In genomic region chr22:23494593-23495266, GRCh38 we compare ENCODE assay signal across 28 cellular contexts.
DNase-seq lines count a peak whose midpoint lies in the region; ATAC-seq, FAIRE-seq and TF ChIP-seq lines count a peak whose summit lies in the region.
"Had no signal": no experiment of that assay in that cellular context is flagged by ENCODE, and none has a peak within 500 bp of the region (broad histone marks: within the 10 kb centered on the region; RNA-seq: fewer than 3 reads in every experiment).

No MANE protein-coding gene starts in this region.

- no peak for TF ChIP-seq CTCF in natural killer cell (IDR thresholded peaks at IDR 0.05)
- no peak for TF ChIP-seq CTCF in Loucy (conservative IDR thresholded peaks at IDR 0.05; ENCODE audit: low read length)
- no peak for TF ChIP-seq CTCF in mesothelial cell of epicardium (IDR thresholded peaks at IDR 0.05; ENCODE audit: unreplicated experiment)
- no peak for TF ChIP-seq CTCF in left ventricle myocardium inferior (IDR thresholded peaks at IDR 0.05; ENCODE audit: borderline replicate concordance)

- H3K4me3 ChIP-seq in Loucy (ENCODE audit: low read length, poor library complexity, severe bottlenecking) (no peak overlapping the region), left ventricle myocardium inferior (no peak overlapping the region)

- H3K9me2 ChIP-seq in Loucy (replicated peaks; ENCODE audit: low read depth, low read length), result no peaks in the 10 kb centered on the region
- H3K9me2 ChIP-seq: SK-N-SH had no signal

- no peak overlapping the region for H2AFZ ChIP-seq in Loucy (ENCODE audit: low read length)

- no peaks in the 10 kb centered on the region for H3K79me2 ChIP-seq in Loucy (ENCODE audit: insufficient read depth, low read length)

- no peaks in the 10 kb centered on the region for H4K20me1 ChIP-seq in Loucy (ENCODE audit: insufficient read depth, low read length, poor library complexity, severe bottlenecking)

- peaks cover 30 to 44% of the 10 kb centered on the region in 2 donors for H3K4me1 Mint-ChIP-seq in natural killer cell
- H3K4me1 Mint-ChIP-seq in natural killer cell treated with Interleukin-12 subunit alpha and Interleukin-12 subunit beta and Interleukin-15 and Interleukin-18, amount 100 ng/mL, for 72 hours (ENCODE audit: low read depth in 2 of 2), result peaks cover 8 to 39% of the 10 kb centered on the region in 2 donors
- H3K4me1 Mint-ChIP-seq in mesothelial cell of epicardium, result peaks cover 15% of the 10 kb centered on the region

- H3K4me3 Mint-ChIP-seq in natural killer cell, result peak overlapping the region; percentile 42
- no peak overlapping the region for H3K4me3 Mint-ChIP-seq in natural killer cell treated with Interleukin-12 subunit alpha and Interleukin-12 subunit beta and Interleukin-15 and Interleukin-18, amount 100 ng/mL, for 72 hours
- no peak overlapping the region for H3K4me3 Mint-ChIP-seq in mesothelial cell of epicardium

- H3K27me3 ChIP-seq in Loucy (ENCODE audit: insufficient read depth, low read length, poor library complexity, severe bottlenecking) (no peaks in the 10 kb centered on the region), left ventricle myocardium inferior (ENCODE audit: low read depth) (peaks cover 36% of the 10 kb centered on the region)

- H3K4me2 ChIP-seq in Loucy (ENCODE audit: low read depth, low read length, poor library complexity, severe bottlenecking), result peak overlapping the region; percentile 10
- H3K4me2 ChIP-seq: SK-N-SH had no signal

- H3K27me3 Mint-ChIP-seq in natural killer cell (ENCODE audit: low read depth in 2 of 2) (no peaks in the 10 kb centered on the region), mesothelial cell of epicardium (ENCODE audit: low read depth) (no peaks in the 10 kb centered on the region)
- H3K27me3 Mint-ChIP-seq in natural killer cell treated with Interleukin-12 subunit alpha and Interleukin-12 subunit beta and Interleukin-15 and Interleukin-18, amount 100 ng/mL, for 72 hours, result no peaks in the 10 kb centered on the region

- no peaks in the 10 kb centered on the region for H3K9me3 Mint-ChIP-seq in natural killer cell
- no peaks in the 10 kb centered on the region for H3K9me3 Mint-ChIP-seq in natural killer cell treated with Interleukin-12 subunit alpha and Interleukin-12 subunit beta and Interleukin-15 and Interleukin-18, amount 100 ng/mL, for 72 hours
- H3K9me3 Mint-ChIP-seq in mesothelial cell of epicardium, result no peaks in the 10 kb centered on the region
- H3K9me3 Mint-ChIP-seq: CD4-positive, alpha-beta memory T cell had no signal

- H3K4me1 ChIP-seq in Loucy (ENCODE audit: insufficient read depth, low read length, poor library complexity, severe bottlenecking) (peaks cover 33% of the 10 kb centered on the region), left ventricle myocardium inferior (no peaks in the 10 kb centered on the region)
- H3K4me1 ChIP-seq: Caco-2 had no signal

- peak overlapping the region; percentile 10 for H3K9ac ChIP-seq in Loucy (ENCODE audit: low read depth, low read length, poor library complexity, severe bottlenecking)
- H3K9ac ChIP-seq: SK-N-SH had no signal

- H3K27ac Mint-ChIP-seq in natural killer cell (no peak overlapping the region), mesothelial cell of epicardium (peak overlapping the region; percentile 33)
- H3K27ac Mint-ChIP-seq in natural killer cell treated with Interleukin-12 subunit alpha and Interleukin-12 subunit beta and Interleukin-15 and Interleukin-18, amount 100 ng/mL, for 72 hours, result no peak overlapping the region

- ATAC-seq in natural killer cell, result no peak
- ATAC-seq in natural killer cell treated with Interleukin-12 subunit alpha and Interleukin-12 subunit beta and Interleukin-15 and Interleukin-18, amount 100 ng/mL, for 72 hours, result no peak
- ATAC-seq: PC-3 had no signal

- FAIRE-seq in urothelium cell line (lab: Jason Lieb, UNC), result peak; percentile 59
- FAIRE-seq in GM19239 (lab: Jason Lieb, UNC), result no peak
- FAIRE-seq: A204.1, GM12891, H1 had no signal

- no peaks in the 10 kb centered on the region for H3K36me3 ChIP-seq in Loucy (ENCODE audit: insufficient read depth, low read length)
- no peaks in the 10 kb centered on the region for H3K36me3 ChIP-seq in left ventricle myocardium inferior

- H3K36me3 Mint-ChIP-seq in natural killer cell (no peaks in the 10 kb centered on the region), mesothelial cell of epicardium (no peaks in the 10 kb centered on the region)
- no peaks in the 10 kb centered on the region for H3K36me3 Mint-ChIP-seq in natural killer cell treated with Interleukin-12 subunit alpha and Interleukin-12 subunit beta and Interleukin-15 and Interleukin-18, amount 100 ng/mL, for 72 hours
- H3K36me3 Mint-ChIP-seq: CD4-positive, alpha-beta memory T cell had no signal

- intact Hi-C loops in natural killer cell (cut with micrococcal nuclease) (no loop called here), left ventricle myocardium inferior (cut with micrococcal nuclease) (no loop called here)

- DNase-seq in natural killer cell, result no peak
- DNase-seq in natural killer cell treated with Interleukin-12 subunit alpha and Interleukin-12 subunit beta and Interleukin-15 and Interleukin-18, amount 100 ng/mL, for 72 hours (ENCODE audit: low spot score), result no peak
- no peak for DNase-seq in mesothelial cell of epicardium (ENCODE audit: low spot score in 2 of 2, unreplicated experiment in 2 of 2)
- DNase-seq in urothelium cell line (ENCODE audit: low spot score), result no peak
- DNase-seq in GM19239 (ENCODE audit: insufficient read length, low spot score), result no peak
- DNase-seq in left ventricle myocardium inferior, result no peak
- no peak for DNase-seq in NCI-H1436 (lab: John Stamatoyannopoulos, UW)
- DNase-seq: C1 segment of cervical spinal cord; Caco-2; CD4-positive, alpha-beta memory T cell; DMS 273 treated with DMSO at 0.1 percent for 48 hours; DMS79; GF-D8; HCEC 1CT; Kasumi-1; MV-4-11; NCI-H1105; NCI-H2029; NCI-H446 treated with DMSO at 0.1 percent for 48 hours; NCI-H526; NCI-H82; NK-92 treated with Interleukin-12 subunit alpha and Interleukin-12 subunit beta, amount 100 ng/mL, for 24 hours; PC-3; SK-N-SH had no signal

- H3K27ac ChIP-seq in left ventricle myocardium inferior (replicated peaks), result no peak overlapping the region

- H3F3A ChIP-seq in Loucy (ENCODE audit: low read depth), result no peaks in the 10 kb centered on the region

- H3K9me3 ChIP-seq in Loucy (ENCODE audit: insufficient read depth, low read depth, low read length), result no peaks in the 10 kb centered on the region
- H3K9me3 ChIP-seq in left ventricle myocardium inferior (replicated peaks), result no peaks in the 10 kb centered on the region
- H3K9me3 ChIP-seq: Caco-2, SK-N-SH had no signal
